In the genomic region with DNA sequence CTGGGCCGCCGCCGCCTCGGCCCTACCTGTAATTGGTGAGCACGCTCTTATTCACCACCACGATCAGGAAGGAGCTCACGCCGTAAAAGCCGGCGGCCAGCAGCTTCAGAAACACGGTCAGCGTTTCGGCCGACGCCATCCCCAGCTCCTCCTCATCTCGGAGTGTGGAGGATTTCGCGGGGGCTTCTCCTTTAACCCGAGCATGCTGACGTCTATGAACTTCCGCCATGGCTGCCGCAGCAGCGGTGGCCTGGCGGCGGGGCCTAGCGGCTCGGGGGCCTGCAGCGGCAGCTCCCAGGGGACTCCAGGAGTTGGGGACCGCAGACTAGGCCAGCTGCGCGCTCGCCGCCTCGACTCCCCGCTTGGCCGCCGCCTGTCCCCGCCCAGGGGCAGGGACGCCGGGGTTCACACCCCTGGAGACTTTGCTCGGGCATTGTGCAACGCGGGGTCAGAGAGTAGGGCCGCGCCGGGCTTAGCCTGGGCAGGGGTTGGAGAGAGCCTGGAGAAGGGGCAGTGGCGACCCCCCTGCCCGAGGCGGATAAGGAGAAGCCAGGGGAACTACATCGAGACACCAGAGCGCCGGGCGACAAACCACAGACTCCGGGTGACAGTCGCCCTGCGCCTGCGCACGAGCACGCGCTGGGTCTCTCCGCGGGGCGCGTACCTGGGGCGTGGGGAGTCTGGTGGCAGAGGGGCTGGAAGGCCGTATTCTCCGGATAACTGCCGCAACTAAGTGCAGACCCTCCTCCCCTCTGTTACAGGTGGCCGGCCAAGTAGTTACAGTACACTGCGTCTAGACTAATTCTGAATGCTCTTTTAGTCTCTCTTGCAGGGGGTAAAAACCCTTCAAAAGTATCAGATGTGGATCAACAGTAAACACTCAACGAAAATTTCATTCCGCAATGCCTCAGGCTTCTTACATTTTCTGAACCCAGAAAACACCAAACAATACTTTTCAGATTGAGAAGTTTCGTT, we compare ENCODE assay signal across 2 cellular contexts.
TF ChIP-seq lines count a peak whose summit lies in the region.

TSS of gene SLC35D1 (minus strand) at position 364 of the 975 bp plus-strand sequence. CDS start at position 229, 135 bp downstream.

TF ChIP-seq in HEK293, 187 proteins besides CTCF, POLR2A, EP300 and RAD21 (continues in another document):
- TF ChIP-seq, protein P1, sequence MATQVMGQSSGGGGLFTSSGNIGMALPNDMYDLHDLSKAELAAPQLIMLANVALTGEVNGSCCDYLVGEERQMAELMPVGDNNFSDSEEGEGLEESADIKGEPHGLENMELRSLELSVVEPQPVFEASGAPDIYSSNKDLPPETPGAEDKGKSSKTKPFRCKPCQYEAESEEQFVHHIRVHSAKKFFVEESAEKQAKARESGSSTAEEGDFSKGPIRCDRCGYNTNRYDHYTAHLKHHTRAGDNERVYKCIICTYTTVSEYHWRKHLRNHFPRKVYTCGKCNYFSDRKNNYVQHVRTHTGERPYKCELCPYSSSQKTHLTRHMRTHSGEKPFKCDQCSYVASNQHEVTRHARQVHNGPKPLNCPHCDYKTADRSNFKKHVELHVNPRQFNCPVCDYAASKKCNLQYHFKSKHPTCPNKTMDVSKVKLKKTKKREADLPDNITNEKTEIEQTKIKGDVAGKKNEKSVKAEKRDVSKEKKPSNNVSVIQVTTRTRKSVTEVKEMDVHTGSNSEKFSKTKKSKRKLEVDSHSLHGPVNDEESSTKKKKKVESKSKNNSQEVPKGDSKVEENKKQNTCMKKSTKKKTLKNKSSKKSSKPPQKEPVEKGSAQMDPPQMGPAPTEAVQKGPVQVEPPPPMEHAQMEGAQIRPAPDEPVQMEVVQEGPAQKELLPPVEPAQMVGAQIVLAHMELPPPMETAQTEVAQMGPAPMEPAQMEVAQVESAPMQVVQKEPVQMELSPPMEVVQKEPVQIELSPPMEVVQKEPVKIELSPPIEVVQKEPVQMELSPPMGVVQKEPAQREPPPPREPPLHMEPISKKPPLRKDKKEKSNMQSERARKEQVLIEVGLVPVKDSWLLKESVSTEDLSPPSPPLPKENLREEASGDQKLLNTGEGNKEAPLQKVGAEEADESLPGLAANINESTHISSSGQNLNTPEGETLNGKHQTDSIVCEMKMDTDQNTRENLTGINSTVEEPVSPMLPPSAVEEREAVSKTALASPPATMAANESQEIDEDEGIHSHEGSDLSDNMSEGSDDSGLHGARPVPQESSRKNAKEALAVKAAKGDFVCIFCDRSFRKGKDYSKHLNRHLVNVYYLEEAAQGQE (tag by site-specific recombination; IDR thresholded peaks at IDR 0.05) = 0 out of 2 replicates have a peak, but pooled peaks have one; percentile 37
- TF ChIP-seq ZNF155 (tag by site-specific recombination; IDR thresholded peaks at IDR 0.05) = no peak
- TF ChIP-seq GLIS2 (tag by site-specific recombination; IDR thresholded peaks at IDR 0.05) = peak; percentile 84
- no peak for TF ChIP-seq ZNF768 (tag by site-specific recombination; IDR thresholded peaks at IDR 0.05)
- no peak for TF ChIP-seq ZNF623 (tag by site-specific recombination; IDR thresholded peaks at IDR 0.05)
- TF ChIP-seq ZNF777 (tag by site-specific recombination; IDR thresholded peaks at IDR 0.05; ENCODE audit: borderline replicate concordance) = peak; percentile 67; the same call in 1 of the 2 replicates
- TF ChIP-seq KLF1 (tag by site-specific recombination; IDR thresholded peaks at IDR 0.05) = peak; percentile 61
- no peak for TF ChIP-seq ZNF658 (tag by site-specific recombination; IDR thresholded peaks at IDR 0.05)
- TF ChIP-seq INSM2 (tag by site-specific recombination; IDR thresholded peaks at IDR 0.05) = peak; percentile 17; the same call in 1 of the 2 replicates
- peak; percentile 10; the same call in 1 of the 2 replicates for TF ChIP-seq REPIN1 (tag by site-specific recombination; IDR thresholded peaks at IDR 0.05; ENCODE audit: low read depth)
- TF ChIP-seq KLF8 (tag by site-specific recombination; IDR thresholded peaks at IDR 0.05) = peak; percentile 92; the same call in 1 of the 2 replicates
- TF ChIP-seq TRIM28 (IDR thresholded peaks at IDR 0.05; ENCODE audit: borderline replicate concordance, low read length) = peak; percentile 63
- TF ChIP-seq ZNF660 (tag by site-specific recombination; IDR thresholded peaks at IDR 0.05) = peak; percentile 74; the same call in 1 of the 2 replicates
- TF ChIP-seq ZNF501 (tag by site-specific recombination; IDR thresholded peaks at IDR 0.05) = peak; percentile 96
- peak; percentile 87; the same call in 1 of the 2 replicates for TF ChIP-seq ZBTB20 (tag by site-specific recombination; IDR thresholded peaks at IDR 0.05)
- TF ChIP-seq ZNF510 (tag by site-specific recombination; IDR thresholded peaks at IDR 0.05; ENCODE audit: insufficient replicate concordance) = no peak
- peak; percentile 92 for TF ChIP-seq ZIC2 (tag by site-specific recombination; IDR thresholded peaks at IDR 0.05)
- TF ChIP-seq ZBTB17 (tag by site-specific recombination; IDR thresholded peaks at IDR 0.05) = peak; percentile 98
- TF ChIP-seq ZNF513 (tag by site-specific recombination; IDR thresholded peaks at IDR 0.05) = 0 out of 2 replicates have a peak, but pooled peaks have one; percentile 13

TF ChIP-seq in SK-N-SH, 30 proteins besides CTCF, POLR2A, EP300 and RAD21:
- TF ChIP-seq, protein P2, sequence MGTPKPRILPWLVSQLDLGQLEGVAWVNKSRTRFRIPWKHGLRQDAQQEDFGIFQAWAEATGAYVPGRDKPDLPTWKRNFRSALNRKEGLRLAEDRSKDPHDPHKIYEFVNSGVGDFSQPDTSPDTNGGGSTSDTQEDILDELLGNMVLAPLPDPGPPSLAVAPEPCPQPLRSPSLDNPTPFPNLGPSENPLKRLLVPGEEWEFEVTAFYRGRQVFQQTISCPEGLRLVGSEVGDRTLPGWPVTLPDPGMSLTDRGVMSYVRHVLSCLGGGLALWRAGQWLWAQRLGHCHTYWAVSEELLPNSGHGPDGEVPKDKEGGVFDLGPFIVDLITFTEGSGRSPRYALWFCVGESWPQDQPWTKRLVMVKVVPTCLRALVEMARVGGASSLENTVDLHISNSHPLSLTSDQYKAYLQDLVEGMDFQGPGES (IDR thresholded peaks at IDR 0.05; ENCODE audit: low read depth, low read length) = no peak
- TF ChIP-seq, protein P1 (IDR thresholded peaks at IDR 0.05; ENCODE audit: low read depth, low read length) = no peak
- TF ChIP-seq FOSL2 (IDR thresholded peaks at IDR 0.05; ENCODE audit: borderline replicate concordance, low read depth) (no peak), YY1 (IDR thresholded peaks at IDR 0.05; ENCODE audit: low read depth) (peak; percentile 77), RFX5 (IDR thresholded peaks at IDR 0.05; ENCODE audit: low read length) (peak; percentile 39; the same call in 1 of the 2 replicates), TAF1 (IDR thresholded peaks at IDR 0.05; ENCODE audit: borderline replicate concordance, low read depth, low read length) (peak; percentile 12; the same call in 1 of the 2 replicates), POLR2AphosphoS5 (IDR thresholded peaks at IDR 0.05; ENCODE audit: low read depth, low read length) (peak; percentile 16; the same call in 1 of the 2 replicates), NFIC (IDR thresholded peaks at IDR 0.05; ENCODE audit: borderline replicate concordance) (no peak), ELF1 (IDR thresholded peaks at IDR 0.05) (no peak), GABPA (IDR thresholded peaks at IDR 0.05; ENCODE audit: low read depth) (peak; percentile 31; the same call in 1 of the 2 replicates), TEAD4 (IDR thresholded peaks at IDR 0.05; ENCODE audit: borderline replicate concordance, insufficient read depth) (no peak), TCF12 (IDR thresholded peaks at IDR 0.05) (no peak), FOXJ3 (CRISPR knock-in tag; IDR thresholded peaks at IDR 0.05) (0 out of 2 replicates have a peak, but pooled peaks have one; percentile 37), SIN3A (IDR thresholded peaks at IDR 0.05; ENCODE audit: borderline replicate concordance, low read depth, low read length) (no peak; the same call in 1 of the 2 replicates), RCOR1 (IDR thresholded peaks at IDR 0.05; ENCODE audit: low read length) (peak; percentile 56; the same call in 1 of the 2 replicates), PBX3 (IDR thresholded peaks at IDR 0.05) (no peak), MEF2A (IDR thresholded peaks at IDR 0.05; ENCODE audit: borderline replicate concordance, low read depth) (no peak), FOXM1 (IDR thresholded peaks at IDR 0.05; ENCODE audit: low read depth) (no peak; the same call in 1 of the 2 replicates), GATA2 (CRISPR knock-in tag; IDR thresholded peaks at IDR 0.05) (no peak), NRF1 (IDR thresholded peaks at IDR 0.05; ENCODE audit: low read depth, low read length) (peak; percentile 92), JUND (IDR thresholded peaks at IDR 0.05) (no peak), MXI1 (IDR thresholded peaks at IDR 0.05; ENCODE audit: low read depth, low read length) (no peak; the same call in 1 of the 2 replicates), USF1 (IDR thresholded peaks at IDR 0.05; ENCODE audit: borderline replicate concordance, low read depth) (0 out of 2 replicates have a peak, but pooled peaks have one; percentile 12), RXRA (IDR thresholded peaks at IDR 0.05; ENCODE audit: borderline replicate concordance, low read depth) (no peak), CHD2 (IDR thresholded peaks at IDR 0.05; ENCODE audit: low read length, partially characterized antibody) (no peak), SMC3 (IDR thresholded peaks at IDR 0.05; ENCODE audit: low read depth, low read length) (no peak), EZH2phosphoT487 (IDR thresholded peaks at IDR 0.05; ENCODE audit: borderline replicate concordance, low read depth) (no peak)
- TF ChIP-seq, protein P3, sequence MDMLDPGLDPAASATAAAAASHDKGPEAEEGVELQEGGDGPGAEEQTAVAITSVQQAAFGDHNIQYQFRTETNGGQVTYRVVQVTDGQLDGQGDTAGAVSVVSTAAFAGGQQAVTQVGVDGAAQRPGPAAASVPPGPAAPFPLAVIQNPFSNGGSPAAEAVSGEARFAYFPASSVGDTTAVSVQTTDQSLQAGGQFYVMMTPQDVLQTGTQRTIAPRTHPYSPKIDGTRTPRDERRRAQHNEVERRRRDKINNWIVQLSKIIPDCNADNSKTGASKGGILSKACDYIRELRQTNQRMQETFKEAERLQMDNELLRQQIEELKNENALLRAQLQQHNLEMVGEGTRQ (IDR thresholded peaks at IDR 0.05; ENCODE audit: borderline replicate concordance, low read depth, low read length) = no peak
- TF ChIP-seq, protein P4, sequence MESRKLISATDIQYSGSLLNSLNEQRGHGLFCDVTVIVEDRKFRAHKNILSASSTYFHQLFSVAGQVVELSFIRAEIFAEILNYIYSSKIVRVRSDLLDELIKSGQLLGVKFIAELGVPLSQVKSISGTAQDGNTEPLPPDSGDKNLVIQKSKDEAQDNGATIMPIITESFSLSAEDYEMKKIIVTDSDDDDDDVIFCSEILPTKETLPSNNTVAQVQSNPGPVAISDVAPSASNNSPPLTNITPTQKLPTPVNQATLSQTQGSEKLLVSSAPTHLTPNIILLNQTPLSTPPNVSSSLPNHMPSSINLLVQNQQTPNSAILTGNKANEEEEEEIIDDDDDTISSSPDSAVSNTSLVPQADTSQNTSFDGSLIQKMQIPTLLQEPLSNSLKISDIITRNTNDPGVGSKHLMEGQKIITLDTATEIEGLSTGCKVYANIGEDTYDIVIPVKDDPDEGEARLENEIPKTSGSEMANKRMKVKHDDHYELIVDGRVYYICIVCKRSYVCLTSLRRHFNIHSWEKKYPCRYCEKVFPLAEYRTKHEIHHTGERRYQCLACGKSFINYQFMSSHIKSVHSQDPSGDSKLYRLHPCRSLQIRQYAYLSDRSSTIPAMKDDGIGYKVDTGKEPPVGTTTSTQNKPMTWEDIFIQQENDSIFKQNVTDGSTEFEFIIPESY (IDR thresholded peaks at IDR 0.05; ENCODE audit: borderline replicate concordance, low read depth) = 0 out of 2 replicates have a peak, but pooled peaks have one; percentile 12
- TF ChIP-seq, protein P5, sequence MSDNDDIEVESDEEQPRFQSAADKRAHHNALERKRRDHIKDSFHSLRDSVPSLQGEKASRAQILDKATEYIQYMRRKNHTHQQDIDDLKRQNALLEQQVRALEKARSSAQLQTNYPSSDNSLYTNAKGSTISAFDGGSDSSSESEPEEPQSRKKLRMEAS (IDR thresholded peaks at IDR 0.05; ENCODE audit: low read depth) = peak; percentile 77
